ENCODE assay signal across 12 cellular contexts in genomic region chr2:136216073-136216472, GRCh38.
"Had no signal": no experiment of that assay in that cellular context is flagged by ENCODE, and none has a peak within 500 bp of the region (broad histone marks: within the 10 kb centered on the region; RNA-seq: fewer than 3 reads in every experiment).

No MANE protein-coding gene starts in this region.

- ATAC-seq: activated naive CD8-positive, alpha-beta T cell treated with anti-CD3 and anti-CD28 coated beads, Interleukin-2, amount 50 U/mL, for 24 hours; foreskin keratinocyte; heart left ventricle; stimulated activated naive CD8-positive, alpha-beta T cell treated with anti-CD3 and anti-CD28 coated beads, Interleukin-15, amount 100 ng/mL, for 72 hours had no signal

- H3K27ac ChIP-seq: foreskin keratinocyte, heart left ventricle, ovary, testis, WERI-Rb-1 had no signal

- H3K9me3 ChIP-seq: heart left ventricle, ovary, testis had no signal

- H3K4me3 ChIP-seq: heart left ventricle, ovary, testis had no signal

- DNase-seq: activated CD4-positive, alpha-beta T cell treated with anti-CD3 and anti-CD28 coated beads for 4 hours; activated naive CD4-positive, alpha-beta T cell treated with Interleukin-2 at 50 U/mL for 16 hours; activated naive CD8-positive, alpha-beta T cell treated with anti-CD3 and anti-CD28 coated beads, Interleukin-2, amount 50 U/mL, for 24 hours; foreskin keratinocyte; heart left ventricle; nephron progenitor cell; ovary; stimulated activated CD4-positive, alpha-beta T cell treated with anti-CD3 and anti-CD28 coated beads, Interleukin-4, amount 100 ng/mL, for 1 hour; stimulated activated naive CD8-positive, alpha-beta T cell treated with anti-CD3 and anti-CD28 coated beads, Interleukin-15, amount 100 ng/mL, for 72 hours; T-helper 9 cell; testis; WERI-Rb-1 had no signal

- H3K36me3 ChIP-seq: heart left ventricle, ovary, WERI-Rb-1 had no signal

- H3K27me3 Mint-ChIP-seq: activated naive CD8-positive, alpha-beta T cell treated with anti-CD3 and anti-CD28 coated beads, Interleukin-2, amount 50 U/mL, for 24 hours; stimulated activated naive CD8-positive, alpha-beta T cell treated with anti-CD3 and anti-CD28 coated beads, Interleukin-15, amount 100 ng/mL, for 72 hours had no signal

- H3K4me1 ChIP-seq: foreskin keratinocyte, testis had no signal

- H3K4me3 Mint-ChIP-seq: activated naive CD8-positive, alpha-beta T cell treated with anti-CD3 and anti-CD28 coated beads, Interleukin-2, amount 50 U/mL, for 24 hours; nephron progenitor cell; stimulated activated naive CD8-positive, alpha-beta T cell treated with anti-CD3 and anti-CD28 coated beads, Interleukin-15, amount 100 ng/mL, for 72 hours had no signal

- H3K27ac Mint-ChIP-seq: activated naive CD8-positive, alpha-beta T cell treated with anti-CD3 and anti-CD28 coated beads, Interleukin-2, amount 50 U/mL, for 24 hours; nephron progenitor cell; stimulated activated naive CD8-positive, alpha-beta T cell treated with anti-CD3 and anti-CD28 coated beads, Interleukin-15, amount 100 ng/mL, for 72 hours had no signal

- H3K9me3 Mint-ChIP-seq: activated naive CD8-positive, alpha-beta T cell treated with anti-CD3 and anti-CD28 coated beads, Interleukin-2, amount 50 U/mL, for 24 hours had no signal

- H3K27me3 ChIP-seq: foreskin keratinocyte, ovary, testis had no signal
